9 cellular contexts compared by ENCODE assay signal in genomic region chr10:125156739-125157472, GRCh38. TPM values are rescaled to one million over a fixed set of nuclear protein-coding genes. Genes with fewer than 3 reads are reported as not detected.
DNase-seq lines count a peak whose midpoint lies in the region; ATAC-seq, FAIRE-seq and TF ChIP-seq lines count a peak whose summit lies in the region.
"Had no signal": no experiment of that assay in that cellular context is flagged by ENCODE, and none has a peak within 500 bp of the region (broad histone marks: within the 10 kb centered on the region; RNA-seq: fewer than 3 reads in every experiment).

No MANE protein-coding gene starts in this region.

- in situ Hi-C loops in K562 (cut with MboI) = loop anchor here (25.0 kb wide), 1 partner anchor 220 kb away; the partner anchor contains the start of gene ZRANB1

- TF ChIP-seq POLR2A in K562 (conservative IDR thresholded peaks at IDR 0.05) = no peak
- TF ChIP-seq POLR2A in testis (IDR thresholded peaks at IDR 0.05) = no peak

- H3K36me3 ChIP-seq in K562 (ENCODE audit: control insufficient read depth, insufficient read depth, low read length) (peaks cover 22% of the 10 kb centered on the region), left lung (no peaks in the 10 kb centered on the region), testis (ENCODE audit: low read depth, missing control alignments) (no peaks in the 10 kb centered on the region)

- TF ChIP-seq CTCF in K562 (IDR thresholded peaks at IDR 0.05 in 2 of 3, conservative IDR thresholded peaks at IDR 0.05 in 1 of 3; ENCODE audit: insufficient read depth in 2 of 3, low read depth in 1 of 3, low read length in 3 of 3) (no peak), left lung (IDR thresholded peaks at IDR 0.05) (no peak), testis (IDR thresholded peaks at IDR 0.05) (no peak)

- POLR2A ChIA-PET in K562 (lab: Yijun Ruan, JAX) = interaction anchor here (0.5 to 2.7 kb wide), 3 partner anchors 8 to 106 kb away, joined by 3 to 9 read pairs (median 3); no protein-coding TSS in a partner anchor

- TF ChIP-seq RAD21 in K562 (CRISPR knock-in tag; conservative IDR thresholded peaks at IDR 0.05 in 1 of 2, IDR thresholded peaks at IDR 0.05 in 1 of 2) = no peak

- CTCF ChIA-PET in K562 (lab: Yijun Ruan, JAX; ENCODE audit: low intra/inter-chr PET ratio) = no interaction called here

- H3K4me3 ChIP-seq in K562 (peak overlapping the region; percentile 65), left lung (peak overlapping the region; percentile 64 to 83), testis (peak overlapping the region in 1 of 2 donors; percentile 79)

- 2% methylated on average over 9 of the region's 13 CpGs for WGBS in K562 (ENCODE audit: insufficient coverage, low coverage, missing lambda C conversion rate)
- 26 to 27% methylated on average over 13 of the region's 13 CpGs for WGBS in testis, 2 donors

- no peak overlapping the region for H3K4me3 Mint-ChIP-seq in activated T-cell treated with anti-CD3 and anti-CD28 coated beads, Interleukin-2, amount 50 U/mL, for 4 hours

- H3K9me3 Mint-ChIP-seq in activated T-cell treated with anti-CD3 and anti-CD28 coated beads, Interleukin-2, amount 50 U/mL, for 4 hours = no peaks in the 10 kb centered on the region

- H3K9me3 ChIP-seq in K562 (replicated peaks; ENCODE audit: control insufficient read depth, insufficient read depth, low read depth, low read length) = no peaks in the 10 kb centered on the region
- H3K9me3 ChIP-seq in left lung = no peaks in the 10 kb centered on the region
- H3K9me3 ChIP-seq in testis = no peaks in the 10 kb centered on the region

- H3K79me2 ChIP-seq in K562 (ENCODE audit: control insufficient read depth, insufficient read depth, low read length) = peaks cover 79% of the 10 kb centered on the region

- H2AFZ ChIP-seq in K562 (ENCODE audit: low read depth, low read length) = no peak overlapping the region

- no peak for ATAC-seq in K562
- no peak for ATAC-seq in left lung
- ATAC-seq in activated T-cell treated with anti-CD3 and anti-CD28 coated beads, Interleukin-2, amount 50 U/mL, for 4 hours = no peak
- ATAC-seq in GM19397 (IDR thresholded peaks at IDR 0.05; ENCODE audit: unreplicated experiment) = no peak

- peak; percentile 72 for FAIRE-seq in K562 (lab: Jason Lieb, UNC)
- FAIRE-seq: A204.1 had no signal

- H3K9ac ChIP-seq in K562 (ENCODE audit: insufficient read depth in 1 of 2, low read depth in 2 of 2, low read length in 2 of 2) = peak overlapping the region; percentile 27 to 82; a peak in 3 of 4 replicates

- no peak for TF ChIP-seq EP300 in K562 (IDR thresholded peaks at IDR 0.05; ENCODE audit: low read length)

- intact Hi-C loops in K562 (cut with micrococcal nuclease) (loop anchor here (5.0 to 10.0 kb wide), 3 partner anchors 45 to 212 kb away; partner anchors contain the start of gene ZRANB1), left lung (cut with DNase I) (loop anchor here in 1 of 2 donors (10.0 kb wide), 1 partner anchor 102 kb away; no protein-coding TSS in a partner anchor), testis (cut with DNase I; ENCODE audit: low total_unique reads) (no loop called here)

- no peaks in the 10 kb centered on the region for H3K36me3 Mint-ChIP-seq in activated T-cell treated with anti-CD3 and anti-CD28 coated beads, Interleukin-2, amount 50 U/mL, for 4 hours (ENCODE audit: insufficient read depth)

- H3K4me1 ChIP-seq in K562 (replicated peaks in 1 of 2; ENCODE audit: control insufficient read depth in 2 of 2, insufficient read depth in 2 of 2, low read length in 2 of 2) (peaks cover 15 to 18% of the 10 kb centered on the region in 2 experiments; a peak in 4 of 5 replicates), left lung (peaks cover 38 to 66% of the 10 kb centered on the region in 2 donors), testis (peaks cover 53% of the 10 kb centered on the region)

- H3K4me2 ChIP-seq in K562 (ENCODE audit: insufficient read depth, low read length) = peak overlapping the region; percentile 75

- H3K27me3 ChIP-seq in K562 (ENCODE audit: control insufficient read depth in 2 of 2, insufficient read depth in 2 of 2, low read length in 2 of 2) = no peaks in the 10 kb centered on the region
- H3K27me3 ChIP-seq in left lung = peaks cover 0 to 8% of the 10 kb centered on the region in 2 donors
- H3K27me3 ChIP-seq in testis = no peaks in the 10 kb centered on the region

- H3K4me1 Mint-ChIP-seq in activated T-cell treated with anti-CD3 and anti-CD28 coated beads, Interleukin-2, amount 50 U/mL, for 4 hours (ENCODE audit: low read depth) = peaks cover 4% of the 10 kb centered on the region

- H4K20me1 ChIP-seq in K562 (replicated peaks; ENCODE audit: control insufficient read depth, insufficient read depth, low read length) = no peaks in the 10 kb centered on the region; the same call in 1 of the 2 replicates

- peak overlapping the region; percentile 91 for H3K27ac ChIP-seq in K562 (ENCODE audit: extremely low read depth, low read depth, low read length)
- H3K27ac ChIP-seq in left lung = peak overlapping the region; percentile 97
- H3K27ac ChIP-seq in testis = peak overlapping the region; percentile 95 to 99

- DNase-seq in NCI-H1092 treated with DMSO at 0.1 percent for 48 hours (lab: John Stamatoyannopoulos, UW) (peak; percentile 49), NCI-H1092 (lab: John Stamatoyannopoulos, UW) (no peak), K562 (ENCODE audit: extremely low read depth in 1 of 4, low spot score in 3 of 4) (no peak), left lung (no peak), testis (no peak), NCI-H187 treated with DMSO at 0.1 percent for 48 hours (lab: John Stamatoyannopoulos, UW) (no peak)
- DNase-seq in activated T-cell treated with anti-CD3 and anti-CD28 coated beads, Interleukin-2, amount 50 U/mL, for 4 hours = no peak

- no peaks in the 10 kb centered on the region for H3K9me1 ChIP-seq in K562 (ENCODE audit: control insufficient read depth, insufficient read depth, low read length)

- H3K27me3 Mint-ChIP-seq in activated T-cell treated with anti-CD3 and anti-CD28 coated beads, Interleukin-2, amount 50 U/mL, for 4 hours (ENCODE audit: low read depth) = peaks cover 58% of the 10 kb centered on the region

- no TSS peak for BruUV-seq in K562 (replicated peaks; lab: Mats Ljungman, UMichigan)

TF ChIP-seq in K562, 482 proteins besides CTCF, POLR2A, EP300 and RAD21:
- TF ChIP-seq ZNF165 (CRISPR knock-in tag; IDR thresholded peaks at IDR 0.05; ENCODE audit: borderline replicate concordance) (no peak), ESRRA (IDR thresholded peaks at IDR 0.05; ENCODE audit: borderline replicate concordance, low read depth) (no peak), FOSL1 (tag; conservative IDR thresholded peaks at IDR 0.05) (no peak), DPF2 (IDR thresholded peaks at IDR 0.05) (0 out of 2 replicates have a peak, but pooled peaks have one; percentile 26), TFAM (CRISPR knock-in tag; conservative IDR thresholded peaks at IDR 0.05) (no peak), MYC (IDR thresholded peaks at IDR 0.05; ENCODE audit: low read depth, low read length) (no peak), MYC (CRISPR knock-in tag; IDR thresholded peaks at IDR 0.05; ENCODE audit: borderline replicate concordance, low read depth) (no peak), MNT (conservative IDR thresholded peaks at IDR 0.05) (0 out of 4 replicates have a peak, but pooled peaks of 1 of the 2 experiments have one; percentile 4), SMAD2 (IDR thresholded peaks at IDR 0.05; ENCODE audit: low read depth, low read length) (no peak), ZNF197 (CRISPR knock-in tag; IDR thresholded peaks at IDR 0.05; ENCODE audit: low read depth) (no peak), MEIS2 (IDR thresholded peaks at IDR 0.05; ENCODE audit: partially characterized antibody) (peak; percentile 57), CAMTA2 (CRISPR knock-in tag; conservative IDR thresholded peaks at IDR 0.05) (no peak)

RNA-seq across cellular contexts. Expression of gene CTBP2, which starts 3.5 kb away (rescaled TPM):
- total RNA-seq in K562 (2011; cell fraction: chromatin; rRNA removed; ENCODE audit: low replicate concordance) = 15.3 and 51.2 TPM in 2 replicates
- 15.2 and 21.3 TPM in 2 replicates for total RNA-seq in K562 (2011; cell fraction: nucleolus; rRNA removed)
- 17.3 and 22.5 TPM in 2 replicates for total RNA-seq in K562 (2011; cell fraction: nucleoplasm; rRNA removed)
- total RNA-seq in K562 (2014; rRNA removed) (6.0 and 7.2 TPM in 2 replicates), K562 (2014; rRNA removed; fragmentation: Illumina TruSeq; extraction: Trizol) (8.0 and 8.3 TPM in 2 replicates), K562 (2015; rRNA removed; fragmentation: Illumina TruSeq; extraction: Trizol) (6.9 and 7.2 TPM in 2 replicates), K562 (2021) (6.5 and 8.8 TPM in 2 replicates), left lung (10 to 100 TPM; 71.2 to 77.6 TPM), testis (10 to 100 TPM; 44.7 to 79.5 TPM)
- polyA plus RNA-seq in K562 (2011; rRNA removed) (1.3 and 1.8 TPM in 2 replicates), K562 (2014; fragmentation: Illumina TruSeq; extraction: Trizol) (2.0 and 3.2 TPM in 2 replicates), K562 (2014; fragmentation: Nextera tagmentation; extraction: Ambion mirVana) (1 to 10 TPM; 1.5 to 1.9 TPM), K562 (2014; rRNA removed) (5.1 and 5.6 TPM in 2 replicates), testis (ENCODE audit: insufficient read depth, low read depth, low replicate concordance) (52.4 TPM)
- 0.41 and 1.2 TPM in 2 replicates for polyA plus RNA-seq in K562 (2011; cell fraction: cytosol; rRNA removed)
- 1.1 and 1.4 TPM in 2 replicates for polyA plus RNA-seq in K562 (2011; cell fraction: nucleus; rRNA removed)
- polyA plus RNA-seq in K562 (2012) = 2.5 and 2.7 TPM in 2 replicates
- polyA minus RNA-seq in K562 (2011; rRNA and poly(A)+ RNA removed) = 14.4 and 22.5 TPM in 2 replicates
- 9.6 and 12.3 TPM in 2 replicates for polyA minus RNA-seq in K562 (2011; cell fraction: cytosol; rRNA and poly(A)+ RNA removed)
- polyA minus RNA-seq in K562 (2011; cell fraction: nucleus; rRNA and poly(A)+ RNA removed) = 11.4 and 17.2 TPM in 2 replicates
- 1 to 10 TPM; 1.0 to 1.4 (median 1.3) TPM for total RNA-seq in activated T-cell treated with anti-CD3 and anti-CD28 coated beads, Interleukin-2, amount 50 U/mL, for 4 hours
